Comparison of ENCODE assay signal across 9 cellular contexts in the genomic region with DNA sequence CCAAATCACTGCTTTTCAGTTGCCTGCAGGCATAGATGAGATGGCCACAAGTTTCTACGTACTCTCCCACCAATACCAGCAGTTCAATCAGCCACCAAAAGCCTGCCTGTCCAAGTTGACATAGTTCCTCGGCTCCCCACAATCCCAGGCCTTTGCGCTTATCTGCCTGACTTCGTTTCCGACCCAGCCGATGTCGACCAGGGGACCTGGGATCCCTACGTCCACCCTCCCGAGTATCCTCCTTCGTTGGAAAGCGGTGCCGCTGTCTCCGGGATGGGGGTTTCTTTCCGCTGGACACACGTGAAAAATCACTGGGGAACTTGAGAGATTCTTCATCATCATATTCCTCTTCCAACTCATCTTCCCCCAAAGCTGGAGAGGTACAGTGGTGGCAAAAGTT. TPM values are rescaled to one million over a fixed set of nuclear protein-coding genes. Genes with fewer than 3 reads are reported as not detected.
DNase-seq lines count a peak whose midpoint lies in the region; ATAC-seq and TF ChIP-seq lines count a peak whose summit lies in the region.
"Had no signal": no experiment of that assay in that cellular context is flagged by ENCODE, and none has a peak within 500 bp of the region (broad histone marks: within the 10 kb centered on the region; RNA-seq: fewer than 3 reads in every experiment).

No MANE protein-coding gene starts in this region.

- H3K27ac Mint-ChIP-seq in endothelial cell (ENCODE audit: unreplicated experiment) (peak overlapping the region; percentile 34), progenitor cell of endocrine pancreas (peak overlapping the region; percentile 46)

- CTCF ChIA-PET in PC-3 (lab: Charles Lee) = no interaction called here

- H3K36me3 Mint-ChIP-seq in endothelial cell (ENCODE audit: low read depth, unreplicated experiment) = peaks cover 15% of the 10 kb centered on the region
- H3K36me3 Mint-ChIP-seq in progenitor cell of endocrine pancreas (ENCODE audit: insufficient read depth) = peaks cover 9% of the 10 kb centered on the region

- no peaks in the 10 kb centered on the region for H3K9me3 Mint-ChIP-seq in endothelial cell (ENCODE audit: unreplicated experiment)
- H3K9me3 Mint-ChIP-seq in progenitor cell of endocrine pancreas (ENCODE audit: low read depth) = no peaks in the 10 kb centered on the region

- H3K4me1 ChIP-seq in PC-3 (ENCODE audit: insufficient read depth, low read length) (peaks cover 24% of the 10 kb centered on the region), stomach (peaks cover 30 to 86% (median 68%) of the 10 kb centered on the region in 4 donors)

- intact Hi-C loops in PC-3 (cut with micrococcal nuclease) (no loop called here), stomach (cut with DNase I; ENCODE audit: low total_unique reads) (no loop called here)

- TF ChIP-seq EP300 in stomach (IDR thresholded peaks at IDR 0.05) = no peak

- H3K4me3 Mint-ChIP-seq in endothelial cell (ENCODE audit: unreplicated experiment) (peak overlapping the region; percentile 85), progenitor cell of endocrine pancreas (ENCODE audit: low read depth) (peak overlapping the region; percentile 98)

- no peak for DNase-seq in GM12865 (ENCODE audit: low read depth)
- DNase-seq in PC-3 = no peak
- no peak for DNase-seq in endothelial cell (ENCODE audit: low spot score)
- DNase-seq in progenitor cell of endocrine pancreas (ENCODE audit: low spot score, unreplicated experiment) = no peak
- DNase-seq in UCSD-AML1 (lab: John Stamatoyannopoulos, UW; ENCODE audit: unreplicated experiment) = no peak
- DNase-seq in stomach = no peak
- DNase-seq in NCI-H2107 (lab: John Stamatoyannopoulos, UW) = no peak
- DNase-seq: kidney, NCI-H1436 had no signal

- BruUV-seq in PC-3 (replicated peaks; lab: Mats Ljungman, UMichigan) = no TSS peak

- peaks cover 56% of the 10 kb centered on the region for H3K79me2 ChIP-seq in PC-3 (ENCODE audit: low read length)

- peak overlapping the region; percentile 82 for H3K4me2 ChIP-seq in PC-3 (ENCODE audit: low read length)

- peaks cover 12% of the 10 kb centered on the region for H3K27me3 Mint-ChIP-seq in endothelial cell (ENCODE audit: unreplicated experiment)
- no peaks in the 10 kb centered on the region for H3K27me3 Mint-ChIP-seq in progenitor cell of endocrine pancreas

- H3K9ac ChIP-seq in PC-3 (ENCODE audit: low read length) = no peak overlapping the region

- no peak for TF ChIP-seq CTCF in GM12865 (IDR thresholded peaks at IDR 0.05; ENCODE audit: insufficient read depth, low read depth, low read length, missing control alignments)
- no peak for TF ChIP-seq CTCF in PC-3 (conservative IDR thresholded peaks at IDR 0.05; ENCODE audit: low read depth, low read length)
- no peak for TF ChIP-seq CTCF in endothelial cell (IDR thresholded peaks at IDR 0.05; ENCODE audit: unreplicated experiment)
- TF ChIP-seq CTCF in progenitor cell of endocrine pancreas (IDR thresholded peaks at IDR 0.05; ENCODE audit: unreplicated experiment) = no peak
- no peak for TF ChIP-seq CTCF in stomach (IDR thresholded peaks at IDR 0.05)

- H3K27me3 ChIP-seq in PC-3 (ENCODE audit: low read length) (no peaks in the 10 kb centered on the region), stomach (no peaks in the 10 kb centered on the region)

- H3K27ac ChIP-seq in PC-3 (ENCODE audit: low read length) (no peak overlapping the region), stomach (peak overlapping the region in 2 of 5 donors; percentile 95 to 97)

- H3K4me3 ChIP-seq in GM12865 (ENCODE audit: low read depth, low read length) = peak overlapping the region; percentile 89
- H3K4me3 ChIP-seq in PC-3 (ENCODE audit: low read length) = peak overlapping the region; percentile 83; the same call in 1 of the 2 replicates
- peak overlapping the region in 1 of 4 donors; percentile 88 for H3K4me3 ChIP-seq in stomach

- no peak for ATAC-seq in PC-3

- WGBS in stomach, 5 donors = 78 to 90% (median 79%) methylated on average over 15 of the region's 15 CpGs

- no peaks in the 10 kb centered on the region for H3K9me3 ChIP-seq in PC-3 (ENCODE audit: low read length)
- H3K9me3 ChIP-seq in stomach = no peaks in the 10 kb centered on the region

- no peak overlapping the region for H2AFZ ChIP-seq in PC-3 (ENCODE audit: low read length)

- no peak for TF ChIP-seq POLR2A in stomach (IDR thresholded peaks at IDR 0.05)

- H3K4me1 Mint-ChIP-seq in endothelial cell (ENCODE audit: unreplicated experiment) = peaks cover 40% of the 10 kb centered on the region
- H3K4me1 Mint-ChIP-seq in progenitor cell of endocrine pancreas (ENCODE audit: low read depth) = peaks cover 46% of the 10 kb centered on the region

- H3K36me3 ChIP-seq in PC-3 (ENCODE audit: low read depth, low read length) = peaks cover 5% of the 10 kb centered on the region; the same call in 1 of the 2 replicates
- H3K36me3 ChIP-seq in stomach = peaks cover 0 to 12% (median 7%) of the 10 kb centered on the region in 4 donors

- POLR2A ChIA-PET in PC-3 (lab: Charles Lee; ENCODE audit: unreplicated experiment) = interaction anchor here (0.6 kb wide), 1 partner anchor 10 kb away, joined by 5 read pairs; the partner anchor contains the start of genes ORMDL2 and SARNP

- H3F3A ChIP-seq in PC-3 (ENCODE audit: low read length, unreplicated experiment) = no peaks in the 10 kb centered on the region

- no peaks in the 10 kb centered on the region for H3K9me2 ChIP-seq in PC-3 (replicated peaks; ENCODE audit: low read length)

- no peaks in the 10 kb centered on the region for H4K20me1 ChIP-seq in PC-3 (ENCODE audit: low read length)

RNA-seq across cellular contexts. Expression of gene DNAJC14, which starts 1.6 kb away (rescaled TPM):
- 45.1 and 47.4 TPM in 2 replicates for total RNA-seq in PC-3 (2014; rRNA removed)
- total RNA-seq in endothelial cell (ENCODE audit: unreplicated experiment) = 32.5 TPM
- total RNA-seq in progenitor cell of endocrine pancreas = 37.6 and 38.6 TPM in 2 replicates
- total RNA-seq in stomach = 10 to 100 TPM in 3 of 5 donors, 1 to 10 TPM in 2; 7.2 to 30.8 (median 12.5) TPM
- 10 to 100 TPM in 2 of 3 donors, 1 to 10 TPM in 1; 7.8 to 14.0 (median 10.5) TPM for polyA plus RNA-seq in stomach

RNA-seq across cellular contexts. Expression of gene ORMDL2, which starts 10.0 kb away (rescaled TPM):
- total RNA-seq in PC-3 (2014; rRNA removed) (19.2 and 30.6 TPM in 2 replicates), endothelial cell (ENCODE audit: unreplicated experiment) (33.9 TPM), progenitor cell of endocrine pancreas (36.5 and 40.5 TPM in 2 replicates), stomach (10 to 100 TPM in 1 of 5 donors, 1 to 10 TPM in 2, under 1 TPM in 1, not detected in 1; 0.89 to 12.7 (median 4.3) TPM)
- 10 to 100 TPM; 16.8 to 53.9 (median 33.7) TPM for polyA plus RNA-seq in stomach

RNA-seq across cellular contexts. Expression of gene SARNP, which starts 10.3 kb away (rescaled TPM):
- total RNA-seq in PC-3 (2014; rRNA removed) = 103 and 108 TPM in 2 replicates
- total RNA-seq in endothelial cell (ENCODE audit: unreplicated experiment) = 76.6 TPM
- 85.7 and 91.0 TPM in 2 replicates for total RNA-seq in progenitor cell of endocrine pancreas
- 100 to 1,000 TPM in 1 of 5 donors, 10 to 100 TPM in 4; 16.1 to 200 (median 60.1) TPM for total RNA-seq in stomach
- 10 to 100 TPM; 93.1 to 99.3 (median 94.2) TPM for polyA plus RNA-seq in stomach

RNA-seq across cellular contexts. Expression of gene MMP19, which starts 14.9 kb away (rescaled TPM):
- total RNA-seq in PC-3 (2014; rRNA removed) = 0.04 and 0.17 TPM in 2 replicates
- 0.15 TPM for total RNA-seq in endothelial cell (ENCODE audit: unreplicated experiment)
- total RNA-seq in progenitor cell of endocrine pancreas = 0.62 and 0.89 TPM in 2 replicates
- total RNA-seq in stomach = 10 to 100 TPM in 3 of 5 donors, 1 to 10 TPM in 2; 7.8 to 18.0 (median 11.6) TPM
- polyA plus RNA-seq in stomach = 10 to 100 TPM in 1 of 3 donors, 1 to 10 TPM in 2; 2.7 to 13.0 (median 5.8) TPM
